In the genomic region with DNA sequence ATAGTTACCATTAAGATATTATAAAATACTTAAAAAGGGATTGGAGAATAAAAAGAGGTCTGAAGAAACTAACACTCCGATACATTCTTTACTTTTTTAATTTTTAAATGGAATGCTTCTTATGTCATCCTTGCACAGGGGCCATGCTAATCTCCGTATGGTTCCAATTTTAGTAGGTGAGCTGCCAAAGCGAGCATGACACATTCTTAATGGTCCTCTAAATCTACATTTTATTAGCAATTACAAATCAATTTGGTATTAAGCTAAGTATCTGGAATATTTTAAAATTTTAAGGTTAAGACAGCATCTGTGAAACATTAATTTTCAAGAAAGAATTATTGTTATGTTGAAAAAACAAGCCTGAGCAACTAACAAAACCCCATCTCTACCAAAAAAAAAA, we compare ENCODE assay signal across 22 cellular contexts.
"Had no signal": no experiment of that assay in that cellular context is flagged by ENCODE, and none has a peak within 500 bp of the region (broad histone marks: within the 10 kb centered on the region; RNA-seq: fewer than 3 reads in every experiment).

No MANE protein-coding gene starts in this region.

- H3K36me3 ChIP-seq: breast epithelium, prostate gland had no signal

- H3K27me3 ChIP-seq: breast epithelium, colonic mucosa, dorsolateral prefrontal cortex, gastroesophageal sphincter, upper lobe of left lung had no signal

- H3K27ac Mint-ChIP-seq: activated CD4-positive, alpha-beta memory T cell treated with anti-CD3 and anti-CD28 coated beads, Interleukin-2, amount 10 ng/mL, durations not matched to agents 7 days and 5 days; activated CD4-positive, alpha-beta T cell treated with anti-CD3 and anti-CD28 coated beads, Interleukin-2, amount 10 ng/mL, durations not matched to agents 24 days and 14 days; activated T-helper 1 cell treated with anti-CD3 and anti-CD28 coated beads, Interleukin-12 subunit alpha, Interleukin-12 subunit beta, Interleukin-2, Interleukin-4 antibody, amounts not matched to agents 30 ng/mL and 10 ng/mL and 1 ng/mL, durations not matched to agents 14 hours and 24 hours and 36 hours; mesothelial cell of epicardium; natural killer cell treated with Interleukin-12 subunit alpha and Interleukin-12 subunit beta and Interleukin-15 and Interleukin-18, amount 100 ng/mL, for 72 hours; T-helper 1 cell treated with Interleukin-12 subunit alpha and Interleukin-12 subunit beta and Interleukin-4 antibody, amounts not matched to agents 30 μg/mL and 1 μg/mL, for 36 hours had no signal

- H3K27me3 Mint-ChIP-seq: activated CD4-positive, alpha-beta memory T cell treated with anti-CD3 and anti-CD28 coated beads, Interleukin-2, amount 10 ng/mL, durations not matched to agents 7 days and 5 days; activated CD4-positive, alpha-beta T cell treated with anti-CD3 and anti-CD28 coated beads, Interleukin-2, amount 10 ng/mL, durations not matched to agents 24 days and 14 days; effector memory CD8-positive, alpha-beta T cell; natural killer cell treated with Interleukin-12 subunit alpha and Interleukin-12 subunit beta and Interleukin-15 and Interleukin-18, amount 100 ng/mL, for 72 hours had no signal

- H3K9me3 Mint-ChIP-seq: activated CD4-positive, alpha-beta memory T cell treated with anti-CD3 and anti-CD28 coated beads, Interleukin-2, amount 10 ng/mL, durations not matched to agents 7 days and 5 days; activated CD4-positive, alpha-beta T cell treated with anti-CD3 and anti-CD28 coated beads, Interleukin-2, amount 10 ng/mL, durations not matched to agents 24 days and 14 days; activated naive CD4-positive, alpha-beta T cell treated with anti-CD3 and anti-CD28 coated beads, Interleukin-2, amount 50 U/mL, for 72 hours; activated T-helper 1 cell treated with anti-CD3 and anti-CD28 coated beads, Interleukin-12 subunit alpha, Interleukin-12 subunit beta, Interleukin-2, Interleukin-4 antibody, amounts not matched to agents 30 ng/mL and 10 ng/mL and 1 ng/mL, durations not matched to agents 14 hours and 24 hours and 36 hours; effector memory CD8-positive, alpha-beta T cell; mesothelial cell of epicardium; natural killer cell treated with Interleukin-12 subunit alpha and Interleukin-12 subunit beta and Interleukin-15 and Interleukin-18, amount 100 ng/mL, for 72 hours; T-helper 1 cell treated with Interleukin-12 subunit alpha and Interleukin-12 subunit beta and Interleukin-4 antibody, amounts not matched to agents 30 μg/mL and 1 μg/mL, for 36 hours had no signal

- H3K4me3 Mint-ChIP-seq: activated CD4-positive, alpha-beta memory T cell treated with anti-CD3 and anti-CD28 coated beads, Interleukin-2, amount 10 ng/mL, durations not matched to agents 7 days and 5 days; mesothelial cell of epicardium; natural killer cell treated with Interleukin-12 subunit alpha and Interleukin-12 subunit beta and Interleukin-15 and Interleukin-18, amount 100 ng/mL, for 72 hours; T-helper 1 cell treated with Interleukin-12 subunit alpha and Interleukin-12 subunit beta and Interleukin-4 antibody, amounts not matched to agents 30 μg/mL and 1 μg/mL, for 36 hours had no signal

- DNase-seq: activated CD4-positive, alpha-beta memory T cell treated with anti-CD3 and anti-CD28 coated beads, Interleukin-2, amount 10 ng/mL, durations not matched to agents 7 days and 5 days; activated CD4-positive, alpha-beta T cell treated with anti-CD3 and anti-CD28 coated beads, Interleukin-2, amount 10 ng/mL, durations not matched to agents 24 days and 14 days; activated CD4-positive, CD25-positive, alpha-beta regulatory T cell; colonic mucosa; dorsolateral prefrontal cortex; effector memory CD8-positive, alpha-beta T cell; head of caudate nucleus; hypothalamus; left ventricle myocardium inferior; right cardiac atrium; stimulated activated CD4-positive, alpha-beta T cell treated with anti-CD3 and anti-CD28 coated beads, Interleukin-4, amount 100 ng/mL, for 24 hours; stimulated activated naive CD8-positive, alpha-beta T cell treated with anti-CD3 and anti-CD28 coated beads, Interleukin-15, Interleukin-2, amounts not matched to agents 100 U/mL and 50 U/mL, for 24 hours; upper lobe of left lung had no signal

- ATAC-seq: activated naive CD4-positive, alpha-beta T cell treated with anti-CD3 and anti-CD28 coated beads, Interleukin-2, amount 50 U/mL, for 72 hours; effector memory CD8-positive, alpha-beta T cell; esophagus mucosa; gastroesophageal sphincter; natural killer cell treated with Interleukin-12 subunit alpha and Interleukin-12 subunit beta and Interleukin-15 and Interleukin-18, amount 100 ng/mL, for 72 hours; right cardiac atrium; stimulated activated naive CD8-positive, alpha-beta T cell treated with anti-CD3 and anti-CD28 coated beads, Interleukin-15, Interleukin-2, amounts not matched to agents 100 U/mL and 50 U/mL, for 24 hours had no signal

- H3K4me1 ChIP-seq: colonic mucosa, prostate gland had no signal

- H3K4me3 ChIP-seq: breast epithelium, colonic mucosa, gastroesophageal sphincter, left ventricle myocardium inferior, prostate gland, upper lobe of left lung had no signal

- H3K27ac ChIP-seq: breast epithelium, colonic mucosa, dorsolateral prefrontal cortex, gastroesophageal sphincter, left ventricle myocardium inferior, prostate gland, upper lobe of left lung had no signal

- H3K9me3 ChIP-seq: breast epithelium, colonic mucosa, gastroesophageal sphincter, left ventricle myocardium inferior, prostate gland, upper lobe of left lung had no signal
